In the genomic region with DNA sequence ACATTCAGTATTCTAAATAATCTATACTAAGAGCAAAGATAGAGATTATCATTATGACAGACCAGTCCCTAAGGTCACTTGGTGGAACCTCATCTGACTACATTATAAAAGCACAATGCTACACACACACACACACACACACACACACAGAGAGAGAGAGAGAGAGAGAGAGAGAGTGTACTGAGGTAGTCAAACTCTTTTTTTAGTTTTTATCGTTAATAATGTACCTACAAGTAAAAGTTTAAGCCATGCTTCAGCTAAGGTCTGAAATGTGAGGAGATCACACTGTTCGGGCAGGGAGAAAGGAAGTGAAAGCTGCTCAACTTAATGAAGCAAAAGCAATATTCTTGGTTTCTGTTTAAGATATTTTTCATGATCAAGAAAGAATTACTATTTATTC, we compare ENCODE assay signal across 14 cellular contexts.
A peak's percentile ranks its signal among the peaks of the same experiment; 100 is the strongest.
DNase-seq lines count a peak whose midpoint lies in the region; ATAC-seq, FAIRE-seq and TF ChIP-seq lines count a peak whose summit lies in the region.
"Had no signal": no experiment of that assay in that cellular context is flagged by ENCODE, and none has a peak within 500 bp of the region (broad histone marks: within the 10 kb centered on the region; RNA-seq: fewer than 3 reads in every experiment).

No MANE protein-coding gene starts in this region.

- no peaks in the 10 kb centered on the region for H3K36me3 Mint-ChIP-seq in Calu3 (ENCODE audit: insufficient read depth, unreplicated experiment)

- DNase-seq in GM18507 (ENCODE audit: extremely low spot score, insufficient read length, low read depth) (no peak), midbrain (lab: John Stamatoyannopoulos, UW) (no peak), D341Med (ENCODE audit: low spot score) (no peak), Calu3 (no peak), NCI-H2029 treated with DMSO at 0.1 percent for 48 hours (lab: John Stamatoyannopoulos, UW) (no peak)
- DNase-seq: C1 segment of cervical spinal cord, foreskin keratinocyte, left ventricle myocardium superior, NCI-H1417 treated with DMSO at 0.1 percent for 48 hours, RPMI8226 had no signal

- ATAC-seq in GM19463 (IDR thresholded peaks at IDR 0.05; ENCODE audit: unreplicated experiment) (peak; percentile 80), HG02938 (IDR thresholded peaks at IDR 0.05; ENCODE audit: unreplicated experiment) (peak; percentile 91)
- ATAC-seq: foreskin keratinocyte, left ventricle myocardium superior had no signal

- no peaks in the 10 kb centered on the region for H3K9me3 Mint-ChIP-seq in Calu3 (ENCODE audit: low read depth, unreplicated experiment)

- no peaks in the 10 kb centered on the region for H3K27me3 Mint-ChIP-seq in Calu3 (ENCODE audit: unreplicated experiment)

- no peak overlapping the region for H3K27ac Mint-ChIP-seq in Calu3 (ENCODE audit: unreplicated experiment)

- H3K27ac ChIP-seq in VCaP, result peak overlapping the region; percentile 76
- H3K27ac ChIP-seq: coronary artery, foreskin keratinocyte had no signal

- no peaks in the 10 kb centered on the region for H3K4me1 Mint-ChIP-seq in Calu3 (ENCODE audit: low read depth, unreplicated experiment)

- no TSS peak for BruUV-seq in Calu3 (replicated peaks; lab: Mats Ljungman, UMichigan)

- no peak overlapping the region for H3K4me3 Mint-ChIP-seq in Calu3 (ENCODE audit: low read depth, unreplicated experiment)

- FAIRE-seq in GM18507 (lab: Jason Lieb, UNC), result peak; percentile 89

- TF ChIP-seq CTCF in VCaP (conservative IDR thresholded peaks at IDR 0.05), result no peak
- no peak for TF ChIP-seq CTCF in Calu3 (IDR thresholded peaks at IDR 0.05; ENCODE audit: unreplicated experiment)

- CTCF ChIA-PET in Calu3 (lab: Charles Lee), result no interaction called here

- intact Hi-C loops in Calu3 (cut with micrococcal nuclease; ENCODE audit: unreplicated experiment), result no loop called here
